19 cellular contexts compared by ENCODE assay signal in the genomic region with DNA sequence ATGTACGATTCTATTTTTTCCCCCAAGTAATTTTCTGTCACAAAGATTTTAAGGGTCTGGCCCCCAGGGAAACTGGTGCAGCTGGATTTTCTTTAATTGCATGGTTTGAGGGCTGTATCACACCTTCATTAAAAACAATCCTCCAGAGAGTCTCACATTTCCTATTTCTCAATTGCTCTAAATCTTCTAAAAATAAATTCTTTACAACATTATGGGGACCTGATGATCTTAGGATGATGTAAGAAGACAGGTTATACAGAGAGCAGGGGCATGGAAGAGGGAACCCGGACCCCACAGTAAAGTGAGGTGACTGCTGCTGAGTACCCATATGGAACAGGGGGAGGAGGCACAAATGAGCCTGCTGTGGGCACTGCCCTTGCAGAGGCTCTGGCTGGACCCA.
DNase-seq lines count a peak whose midpoint lies in the region; ATAC-seq and TF ChIP-seq lines count a peak whose summit lies in the region.
"Had no signal": no experiment of that assay in that cellular context is flagged by ENCODE, and none has a peak within 500 bp of the region (broad histone marks: within the 10 kb centered on the region; RNA-seq: fewer than 3 reads in every experiment).

No MANE protein-coding gene starts in this region.

- in situ Hi-C loops in gastrocnemius medialis (cut with MboI; ENCODE audit: low sequenced_read_pairs in 4 of 4) (no loop called here), KBM-7 (cut with MboI; ENCODE audit: low pct_unique_long_range_greater_than_20kb, low sequenced_read_pairs) (no loop called here)

- H3K9me3 ChIP-seq in BLaER1 treated with 17β-estradiol and CSF1 and Interleukin-3, amounts not matched to agents 10 nM and 100 nM (replicated peaks in 1 of 11) = peaks cover 0 to 60% (median 9%) of the 10 kb centered on the region in 11 experiments; a peak in 13 of 22 replicates
- H3K9me3 ChIP-seq in gastrocnemius medialis = no peaks in the 10 kb centered on the region
- H3K9me3 ChIP-seq: A549 had no signal

- H3K9ac ChIP-seq in BLaER1 treated with 17β-estradiol and CSF1 and Interleukin-3, amounts not matched to agents 10 nM and 100 nM = peak overlapping the region in 7 of 11 experiments; percentile 9 to 71 (median 53); a peak in 12 of 22 replicates

- peaks cover 0 to 57% (median 6%) of the 10 kb centered on the region in 11 experiments; a peak in 11 of 22 replicates for H3K36me3 ChIP-seq in BLaER1 treated with 17β-estradiol and CSF1 and Interleukin-3, amounts not matched to agents 10 nM and 100 nM
- H3K36me3 ChIP-seq in gastrocnemius medialis = no peaks in the 10 kb centered on the region

- H3K27me3 ChIP-seq in BLaER1 treated with 17β-estradiol and CSF1 and Interleukin-3, amounts not matched to agents 10 nM and 100 nM = no peaks in the 10 kb centered on the region
- no peaks in the 10 kb centered on the region for H3K27me3 ChIP-seq in gastrocnemius medialis

- peaks cover 8 to 49% (median 36%) of the 10 kb centered on the region in 10 experiments; a peak in 19 of 20 replicates for H3K4me1 ChIP-seq in BLaER1 treated with 17β-estradiol and CSF1 and Interleukin-3, amounts not matched to agents 10 nM and 100 nM
- H3K4me1 ChIP-seq in gastrocnemius medialis = peaks cover 10 to 11% of the 10 kb centered on the region in 2 donors
- H3K4me1 ChIP-seq: A549 had no signal

- peak; percentile 12 for DNase-seq in NCI-H2171 treated with DMSO at 0.1 percent for 48 hours (lab: John Stamatoyannopoulos, UW)
- DNase-seq in NCI-H2171 (lab: John Stamatoyannopoulos, UW) = no peak
- peak; percentile 12 for DNase-seq in NCI-H69 (lab: John Stamatoyannopoulos, UW)
- DNase-seq in gastrocnemius medialis = no peak
- no peak for DNase-seq in KBM-7
- DNase-seq in foreskin melanocyte = no peak
- DNase-seq: 8988T; ACHN; CD4-positive, alpha-beta T cell; CD8-positive, alpha-beta memory T cell; DMS53; DMS79 treated with DMSO at 0.1 percent for 48 hours; GF-D8; H9 had no signal

- peak overlapping the region in 10 of 11 experiments; percentile 27 to 82 (median 66); a peak in 19 of 22 replicates for H3K4me2 ChIP-seq in BLaER1 treated with 17β-estradiol and CSF1 and Interleukin-3, amounts not matched to agents 10 nM and 100 nM
- H3K4me2 ChIP-seq: A549, GM23338 had no signal

- peak overlapping the region in 1 of 10 experiments; percentile 16; a peak in 1 of 20 replicates for H3K4me3 ChIP-seq in BLaER1 treated with 17β-estradiol and CSF1 and Interleukin-3, amounts not matched to agents 10 nM and 100 nM
- H3K4me3 ChIP-seq in gastrocnemius medialis = no peak overlapping the region
- H3K4me3 ChIP-seq: A549, GM23338 had no signal

- H3K27ac ChIP-seq in BLaER1 treated with 17β-estradiol and CSF1 and Interleukin-3, amounts not matched to agents 10 nM and 100 nM = peak overlapping the region in 8 of 11 experiments; percentile 30 to 86 (median 68); a peak in 15 of 22 replicates
- H3K27ac ChIP-seq in gastrocnemius medialis = no peak overlapping the region
- H3K27ac ChIP-seq: A549 had no signal

- TF ChIP-seq POLR2A in gastrocnemius medialis (IDR thresholded peaks at IDR 0.05) = no peak

- ATAC-seq in gastrocnemius medialis (peak; percentile 30 to 81), HG03175 (IDR thresholded peaks at IDR 0.05; ENCODE audit: unreplicated experiment) (no peak)
- ATAC-seq: A549, GM23338, HCT116 had no signal

- no peak for TF ChIP-seq CTCF in gastrocnemius medialis (IDR thresholded peaks at IDR 0.05 in 4 of 5, conservative IDR thresholded peaks at IDR 0.05 in 1 of 5)

- no peaks in the 10 kb centered on the region for H4K20me1 ChIP-seq in BLaER1 treated with 17β-estradiol and CSF1 and Interleukin-3, amounts not matched to agents 10 nM and 100 nM

- intact Hi-C loops in gastrocnemius medialis (cut with DNase I; ENCODE audit: low total_unique reads) = no loop called here

Comparison
In these comparisons a context has a peak if more than half of its experiments do, and no peak if none do; other contexts are left out.
1. DNase-seq: peak in NCI-H2171 treated with DMSO at 0.1 percent for 48 hours (single experiment) and NCI-H69 (single experiment); none in NCI-H2171 (single experiment), gastrocnemius medialis (0 of 2), KBM-7 (single experiment) and foreskin melanocyte (single experiment).
2. H3K27ac ChIP-seq: peak in BLaER1 treated with 17β-estradiol and CSF1 and Interleukin-3, amounts not matched to agents 10 nM and 100 nM (8 of 11); none in gastrocnemius medialis (0 of 4).